Comparison of ENCODE assay signal across 21 cellular contexts in genomic region chr13:78139765-78140164, GRCh38.
"Had no signal": no experiment of that assay in that cellular context is flagged by ENCODE, and none has a peak within 500 bp of the region (broad histone marks: within the 10 kb centered on the region; RNA-seq: fewer than 3 reads in every experiment).

No MANE protein-coding gene starts in this region.

- H3K36me3 ChIP-seq: neutrophil, pancreas, right lobe of liver, thoracic aorta, tibial nerve, upper lobe of left lung had no signal

- H3K36me3 Mint-ChIP-seq: memory B cell; mesothelial cell of epicardium; naive B cell; natural killer cell treated with Interleukin-12 subunit alpha and Interleukin-12 subunit beta and Interleukin-15 and Interleukin-18, amount 100 ng/mL, for 72 hours; stimulated activated naive B cell treated with anti-CD40 and anti-IgM and Interleukin-4, amounts not matched to agents 10 μg/mL and 1 μg/mL and 100 μg/mL, for 72 hours had no signal

- H3K9me3 Mint-ChIP-seq: memory B cell; mesothelial cell of epicardium; naive B cell; natural killer cell treated with Interleukin-12 subunit alpha and Interleukin-12 subunit beta and Interleukin-15 and Interleukin-18, amount 100 ng/mL, for 72 hours; neural crest cell; stimulated activated naive B cell treated with anti-CD40 and anti-IgM and Interleukin-4, amounts not matched to agents 10 μg/mL and 1 μg/mL and 100 μg/mL, for 72 hours; stimulated activated naive CD8-positive, alpha-beta T cell treated with anti-CD3 and anti-CD28 coated beads, Interleukin-15, Interleukin-2, amounts not matched to agents 100 ng/mL and 50 ng/mL, for 24 hours had no signal

- H3K27ac ChIP-seq: dorsolateral prefrontal cortex, neutrophil, pancreas, right lobe of liver, thoracic aorta, tibial nerve, upper lobe of left lung had no signal

- H3K4me3 Mint-ChIP-seq: memory B cell; mesothelial cell of epicardium; natural killer cell treated with Interleukin-12 subunit alpha and Interleukin-12 subunit beta and Interleukin-15 and Interleukin-18, amount 100 ng/mL, for 72 hours; neural crest cell; stimulated activated naive B cell treated with anti-CD40 and anti-IgM and Interleukin-4, amounts not matched to agents 10 μg/mL and 1 μg/mL and 100 μg/mL, for 72 hours; stimulated activated naive CD8-positive, alpha-beta T cell treated with anti-CD3 and anti-CD28 coated beads, Interleukin-15, Interleukin-2, amounts not matched to agents 100 ng/mL and 50 ng/mL, for 24 hours had no signal

- DNase-seq: dorsolateral prefrontal cortex; effector CD4-positive, alpha-beta T cell; head of caudate nucleus; mucosa of descending colon; naive B cell; pancreas; right lobe of liver; small intestine; stimulated activated CD4-positive, alpha-beta T cell treated with anti-CD3 and anti-CD28 coated beads, Interleukin-15, amount 100 ng/mL, for 24 hours; stimulated activated CD4-positive, alpha-beta T cell treated with anti-CD3 and anti-CD28 coated beads, Interleukin-2, amount 100 ng/mL, for 48 hours; stimulated activated naive B cell treated with anti-CD40 and anti-IgM and Interleukin-4, amounts not matched to agents 10 μg/mL and 1 μg/mL and 100 μg/mL, for 72 hours; upper lobe of left lung had no signal

- H3K4me1 ChIP-seq: pancreas, right lobe of liver had no signal

- H3K4me3 ChIP-seq: dorsolateral prefrontal cortex, lung, mucosa of descending colon, pancreas, right lobe of liver, thoracic aorta, tibial nerve, upper lobe of left lung had no signal

- H3K27me3 Mint-ChIP-seq: stimulated activated naive B cell treated with anti-CD40 and anti-IgM and Interleukin-4, amounts not matched to agents 10 μg/mL and 1 μg/mL and 100 μg/mL, for 72 hours; stimulated activated naive CD8-positive, alpha-beta T cell treated with anti-CD3 and anti-CD28 coated beads, Interleukin-15, Interleukin-2, amounts not matched to agents 100 ng/mL and 50 ng/mL, for 24 hours had no signal

- H3K27ac Mint-ChIP-seq: memory B cell; mesothelial cell of epicardium; natural killer cell treated with Interleukin-12 subunit alpha and Interleukin-12 subunit beta and Interleukin-15 and Interleukin-18, amount 100 ng/mL, for 72 hours; stimulated activated naive B cell treated with anti-CD40 and anti-IgM and Interleukin-4, amounts not matched to agents 10 μg/mL and 1 μg/mL and 100 μg/mL, for 72 hours; stimulated activated naive CD8-positive, alpha-beta T cell treated with anti-CD3 and anti-CD28 coated beads, Interleukin-15, Interleukin-2, amounts not matched to agents 100 ng/mL and 50 ng/mL, for 24 hours had no signal

- H3K9me3 ChIP-seq: mucosa of descending colon, neutrophil, pancreas, right lobe of liver, thoracic aorta, tibial nerve, upper lobe of left lung had no signal

- H3K27me3 ChIP-seq: neutrophil, pancreas, right lobe of liver, tibial nerve, upper lobe of left lung had no signal
